In the genomic region with DNA sequence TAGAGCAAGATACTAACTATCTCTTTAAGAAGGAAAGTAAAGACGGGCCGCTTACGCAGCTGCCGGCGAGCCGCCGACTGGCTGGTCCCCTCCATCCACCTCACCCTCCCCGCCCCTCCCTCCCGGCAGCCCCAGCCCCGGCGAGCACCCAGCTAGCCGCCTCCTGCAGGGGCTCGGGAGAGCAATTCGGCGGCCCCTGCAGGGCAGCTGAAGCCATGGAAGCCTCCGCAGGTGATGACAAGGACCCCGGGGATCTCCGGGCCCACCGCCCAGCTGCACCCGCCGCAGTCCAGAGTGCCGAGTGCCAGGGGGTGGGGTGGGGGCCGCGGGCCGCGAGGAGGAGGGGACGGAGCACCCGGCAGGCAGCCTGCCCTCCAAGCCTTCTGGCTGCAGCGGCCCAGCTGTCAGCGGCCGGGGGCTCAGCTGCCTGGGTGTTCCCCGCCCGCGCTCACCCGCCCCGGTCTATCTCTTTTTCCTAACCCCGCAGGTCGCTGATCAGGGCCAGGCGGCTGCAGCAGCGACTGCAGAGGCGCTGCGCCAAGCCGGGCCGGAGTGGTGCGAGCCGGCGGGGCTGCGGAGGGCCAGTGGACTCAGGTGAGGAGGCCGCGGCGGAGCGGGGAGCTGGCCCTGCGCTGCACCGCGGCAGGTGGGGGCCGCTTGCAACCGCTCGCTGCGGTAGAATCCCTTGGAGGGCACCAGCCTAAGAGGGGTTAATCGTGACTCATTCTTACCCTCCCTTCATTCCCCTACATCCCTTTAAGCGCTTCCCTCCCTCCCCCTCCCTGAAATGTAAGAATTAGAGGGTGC, we compare ENCODE assay signal across 1 cellular context.
TF ChIP-seq lines count a peak whose summit lies in the region.

A gene with protein sequence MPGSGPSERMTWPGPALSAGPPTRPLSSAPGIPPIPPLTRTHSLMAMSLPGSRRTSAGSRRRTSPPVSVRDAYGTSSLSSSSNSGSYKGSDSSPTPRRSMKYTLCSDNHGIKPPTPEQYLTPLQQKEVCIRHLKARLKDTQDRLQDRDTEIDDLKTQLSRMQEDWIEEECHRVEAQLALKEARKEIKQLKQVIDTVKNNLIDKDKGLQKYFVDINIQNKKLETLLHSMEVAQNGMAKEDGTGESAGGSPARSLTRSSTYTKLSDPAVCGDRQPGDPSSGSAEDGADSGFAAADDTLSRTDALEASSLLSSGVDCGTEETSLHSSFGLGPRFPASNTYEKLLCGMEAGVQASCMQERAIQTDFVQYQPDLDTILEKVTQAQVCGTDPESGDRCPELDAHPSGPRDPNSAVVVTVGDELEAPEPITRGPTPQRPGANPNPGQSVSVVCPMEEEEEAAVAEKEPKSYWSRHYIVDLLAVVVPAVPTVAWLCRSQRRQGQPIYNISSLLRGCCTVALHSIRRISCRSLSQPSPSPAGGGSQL (plus strand): TSS at position 128 of the 807 bp plus-strand sequence. CDS start 29,946 bp downstream, outside the sequence.

TF ChIP-seq in SK-N-SH, 30 proteins besides CTCF, POLR2A, EP300 and RAD21 (continued from another document):
- TF ChIP-seq POLR2AphosphoS5 (IDR thresholded peaks at IDR 0.05; ENCODE audit: low read depth, low read length): peak; percentile 50; the same call in 1 of the 2 replicates
- TF ChIP-seq, protein P1, sequence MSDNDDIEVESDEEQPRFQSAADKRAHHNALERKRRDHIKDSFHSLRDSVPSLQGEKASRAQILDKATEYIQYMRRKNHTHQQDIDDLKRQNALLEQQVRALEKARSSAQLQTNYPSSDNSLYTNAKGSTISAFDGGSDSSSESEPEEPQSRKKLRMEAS (IDR thresholded peaks at IDR 0.05; ENCODE audit: low read depth): peak; percentile 7; the same call in 1 of the 2 replicates
- TF ChIP-seq, protein P2, sequence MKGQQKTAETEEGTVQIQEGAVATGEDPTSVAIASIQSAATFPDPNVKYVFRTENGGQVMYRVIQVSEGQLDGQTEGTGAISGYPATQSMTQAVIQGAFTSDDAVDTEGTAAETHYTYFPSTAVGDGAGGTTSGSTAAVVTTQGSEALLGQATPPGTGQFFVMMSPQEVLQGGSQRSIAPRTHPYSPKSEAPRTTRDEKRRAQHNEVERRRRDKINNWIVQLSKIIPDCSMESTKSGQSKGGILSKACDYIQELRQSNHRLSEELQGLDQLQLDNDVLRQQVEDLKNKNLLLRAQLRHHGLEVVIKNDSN (IDR thresholded peaks at IDR 0.05; ENCODE audit: borderline replicate concordance, low read depth): no peak
- TF ChIP-seq RCOR1 (IDR thresholded peaks at IDR 0.05; ENCODE audit: low read length): no peak
- no peak for TF ChIP-seq TCF12 (IDR thresholded peaks at IDR 0.05)
- no peak for TF ChIP-seq TAF1 (IDR thresholded peaks at IDR 0.05; ENCODE audit: borderline replicate concordance, low read depth, low read length)
- TF ChIP-seq FOSL2 (IDR thresholded peaks at IDR 0.05; ENCODE audit: borderline replicate concordance, low read depth): peak; percentile 73; the same call in 1 of the 2 replicates
- TF ChIP-seq, protein P3, sequence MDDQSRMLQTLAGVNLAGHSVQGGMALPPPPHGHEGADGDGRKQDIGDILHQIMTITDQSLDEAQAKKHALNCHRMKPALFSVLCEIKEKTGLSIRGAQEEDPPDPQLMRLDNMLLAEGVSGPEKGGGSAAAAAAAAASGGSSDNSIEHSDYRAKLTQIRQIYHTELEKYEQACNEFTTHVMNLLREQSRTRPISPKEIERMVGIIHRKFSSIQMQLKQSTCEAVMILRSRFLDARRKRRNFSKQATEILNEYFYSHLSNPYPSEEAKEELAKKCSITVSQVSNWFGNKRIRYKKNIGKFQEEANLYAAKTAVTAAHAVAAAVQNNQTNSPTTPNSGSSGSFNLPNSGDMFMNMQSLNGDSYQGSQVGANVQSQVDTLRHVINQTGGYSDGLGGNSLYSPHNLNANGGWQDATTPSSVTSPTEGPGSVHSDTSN (IDR thresholded peaks at IDR 0.05): no peak
- TF ChIP-seq, protein P4, sequence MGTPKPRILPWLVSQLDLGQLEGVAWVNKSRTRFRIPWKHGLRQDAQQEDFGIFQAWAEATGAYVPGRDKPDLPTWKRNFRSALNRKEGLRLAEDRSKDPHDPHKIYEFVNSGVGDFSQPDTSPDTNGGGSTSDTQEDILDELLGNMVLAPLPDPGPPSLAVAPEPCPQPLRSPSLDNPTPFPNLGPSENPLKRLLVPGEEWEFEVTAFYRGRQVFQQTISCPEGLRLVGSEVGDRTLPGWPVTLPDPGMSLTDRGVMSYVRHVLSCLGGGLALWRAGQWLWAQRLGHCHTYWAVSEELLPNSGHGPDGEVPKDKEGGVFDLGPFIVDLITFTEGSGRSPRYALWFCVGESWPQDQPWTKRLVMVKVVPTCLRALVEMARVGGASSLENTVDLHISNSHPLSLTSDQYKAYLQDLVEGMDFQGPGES (IDR thresholded peaks at IDR 0.05; ENCODE audit: low read depth, low read length): no peak
- TF ChIP-seq, protein P5, sequence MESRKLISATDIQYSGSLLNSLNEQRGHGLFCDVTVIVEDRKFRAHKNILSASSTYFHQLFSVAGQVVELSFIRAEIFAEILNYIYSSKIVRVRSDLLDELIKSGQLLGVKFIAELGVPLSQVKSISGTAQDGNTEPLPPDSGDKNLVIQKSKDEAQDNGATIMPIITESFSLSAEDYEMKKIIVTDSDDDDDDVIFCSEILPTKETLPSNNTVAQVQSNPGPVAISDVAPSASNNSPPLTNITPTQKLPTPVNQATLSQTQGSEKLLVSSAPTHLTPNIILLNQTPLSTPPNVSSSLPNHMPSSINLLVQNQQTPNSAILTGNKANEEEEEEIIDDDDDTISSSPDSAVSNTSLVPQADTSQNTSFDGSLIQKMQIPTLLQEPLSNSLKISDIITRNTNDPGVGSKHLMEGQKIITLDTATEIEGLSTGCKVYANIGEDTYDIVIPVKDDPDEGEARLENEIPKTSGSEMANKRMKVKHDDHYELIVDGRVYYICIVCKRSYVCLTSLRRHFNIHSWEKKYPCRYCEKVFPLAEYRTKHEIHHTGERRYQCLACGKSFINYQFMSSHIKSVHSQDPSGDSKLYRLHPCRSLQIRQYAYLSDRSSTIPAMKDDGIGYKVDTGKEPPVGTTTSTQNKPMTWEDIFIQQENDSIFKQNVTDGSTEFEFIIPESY (IDR thresholded peaks at IDR 0.05; ENCODE audit: borderline replicate concordance, low read depth): no peak
- no peak for TF ChIP-seq TEAD4 (IDR thresholded peaks at IDR 0.05; ENCODE audit: borderline replicate concordance, insufficient read depth)
- TF ChIP-seq, protein P6, sequence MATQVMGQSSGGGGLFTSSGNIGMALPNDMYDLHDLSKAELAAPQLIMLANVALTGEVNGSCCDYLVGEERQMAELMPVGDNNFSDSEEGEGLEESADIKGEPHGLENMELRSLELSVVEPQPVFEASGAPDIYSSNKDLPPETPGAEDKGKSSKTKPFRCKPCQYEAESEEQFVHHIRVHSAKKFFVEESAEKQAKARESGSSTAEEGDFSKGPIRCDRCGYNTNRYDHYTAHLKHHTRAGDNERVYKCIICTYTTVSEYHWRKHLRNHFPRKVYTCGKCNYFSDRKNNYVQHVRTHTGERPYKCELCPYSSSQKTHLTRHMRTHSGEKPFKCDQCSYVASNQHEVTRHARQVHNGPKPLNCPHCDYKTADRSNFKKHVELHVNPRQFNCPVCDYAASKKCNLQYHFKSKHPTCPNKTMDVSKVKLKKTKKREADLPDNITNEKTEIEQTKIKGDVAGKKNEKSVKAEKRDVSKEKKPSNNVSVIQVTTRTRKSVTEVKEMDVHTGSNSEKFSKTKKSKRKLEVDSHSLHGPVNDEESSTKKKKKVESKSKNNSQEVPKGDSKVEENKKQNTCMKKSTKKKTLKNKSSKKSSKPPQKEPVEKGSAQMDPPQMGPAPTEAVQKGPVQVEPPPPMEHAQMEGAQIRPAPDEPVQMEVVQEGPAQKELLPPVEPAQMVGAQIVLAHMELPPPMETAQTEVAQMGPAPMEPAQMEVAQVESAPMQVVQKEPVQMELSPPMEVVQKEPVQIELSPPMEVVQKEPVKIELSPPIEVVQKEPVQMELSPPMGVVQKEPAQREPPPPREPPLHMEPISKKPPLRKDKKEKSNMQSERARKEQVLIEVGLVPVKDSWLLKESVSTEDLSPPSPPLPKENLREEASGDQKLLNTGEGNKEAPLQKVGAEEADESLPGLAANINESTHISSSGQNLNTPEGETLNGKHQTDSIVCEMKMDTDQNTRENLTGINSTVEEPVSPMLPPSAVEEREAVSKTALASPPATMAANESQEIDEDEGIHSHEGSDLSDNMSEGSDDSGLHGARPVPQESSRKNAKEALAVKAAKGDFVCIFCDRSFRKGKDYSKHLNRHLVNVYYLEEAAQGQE (IDR thresholded peaks at IDR 0.05; ENCODE audit: low read depth, low read length): no peak
- TF ChIP-seq JUND (IDR thresholded peaks at IDR 0.05): peak; percentile 55
- TF ChIP-seq SIN3A (IDR thresholded peaks at IDR 0.05; ENCODE audit: borderline replicate concordance, low read depth, low read length): peak; percentile 48; the same call in 1 of the 2 replicates
- no peak for TF ChIP-seq MEF2A (IDR thresholded peaks at IDR 0.05; ENCODE audit: borderline replicate concordance, low read depth)
- no peak for TF ChIP-seq NFIC (IDR thresholded peaks at IDR 0.05; ENCODE audit: borderline replicate concordance)
- TF ChIP-seq ELF1 (IDR thresholded peaks at IDR 0.05): no peak
- no peak for TF ChIP-seq RXRA (IDR thresholded peaks at IDR 0.05; ENCODE audit: borderline replicate concordance, low read depth)
- TF ChIP-seq FOXM1 (IDR thresholded peaks at IDR 0.05; ENCODE audit: low read depth): no peak
- no peak for TF ChIP-seq GATA2 (CRISPR knock-in tag; IDR thresholded peaks at IDR 0.05)
- peak; percentile 14 for TF ChIP-seq CHD2 (IDR thresholded peaks at IDR 0.05; ENCODE audit: low read length, partially characterized antibody)
- no peak for TF ChIP-seq FOXJ3 (CRISPR knock-in tag; IDR thresholded peaks at IDR 0.05)
